In the genomic region with DNA sequence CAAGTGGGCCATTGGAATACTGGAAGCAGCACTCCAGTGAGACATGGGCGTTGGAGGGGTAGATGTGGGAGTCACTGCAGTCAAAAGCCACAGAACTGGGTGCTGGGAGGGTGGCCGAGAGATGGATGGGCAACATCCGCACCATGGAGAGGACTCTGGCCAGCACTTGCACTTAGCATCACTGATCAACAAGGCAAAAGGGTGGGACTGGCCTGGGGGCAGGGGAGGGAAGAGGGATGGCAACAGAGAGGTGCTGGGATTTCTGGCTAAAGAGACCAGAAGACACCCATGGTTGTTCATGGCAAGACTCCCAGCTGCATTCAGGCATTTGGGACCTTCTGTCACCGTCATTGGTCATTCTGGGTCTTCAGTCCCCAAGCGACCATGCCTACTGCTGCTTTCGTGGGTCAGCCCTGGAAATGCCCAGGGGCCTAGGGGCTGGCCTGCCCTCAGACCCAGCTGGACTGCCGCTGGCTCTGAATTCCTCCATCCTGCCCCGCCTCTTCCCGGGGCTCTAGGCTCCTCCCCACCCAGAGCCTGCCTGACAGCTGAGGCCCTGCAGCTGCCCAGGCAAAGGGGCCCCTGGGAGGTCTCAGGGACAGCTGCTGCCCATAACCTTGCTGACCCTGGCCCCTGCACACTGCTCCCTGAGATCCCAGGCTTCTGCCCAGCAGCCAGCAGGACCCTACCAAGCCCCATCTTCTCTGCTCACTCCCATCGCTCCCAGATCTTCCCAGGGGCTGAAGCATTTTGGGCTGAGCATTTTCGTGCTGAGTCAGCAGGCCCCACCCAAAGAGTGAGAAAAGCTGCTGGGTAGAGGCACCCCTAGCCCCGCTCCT, we compare ENCODE assay signal across 12 cellular contexts. TPM values are rescaled to one million over a fixed set of nuclear protein-coding genes. Genes with fewer than 3 reads are reported as not detected.
DNase-seq lines count a peak whose midpoint lies in the region; ATAC-seq and TF ChIP-seq lines count a peak whose summit lies in the region.
"Had no signal": no experiment of that assay in that cellular context is flagged by ENCODE, and none has a peak within 500 bp of the region (broad histone marks: within the 10 kb centered on the region; RNA-seq: fewer than 3 reads in every experiment).

No MANE protein-coding gene starts in this region.

- no peak overlapping the region for H3K4me2 ChIP-seq in HCT116 (ENCODE audit: low read length)

- H3K9me3 ChIP-seq in HCT116 (ENCODE audit: control insufficient read depth in 1 of 2, insufficient read depth in 1 of 2, low read depth in 1 of 2, low read length in 2 of 2) (no peaks in the 10 kb centered on the region), iPS-20b (ENCODE audit: insufficient read depth, low read depth, low read length) (no peaks in the 10 kb centered on the region), sigmoid colon (no peaks in the 10 kb centered on the region)

- BruUV-seq in HCT116 (replicated peaks; lab: Mats Ljungman, UMichigan): no TSS peak

- H3K4me3 ChIP-seq in HCT116 (replicated peaks in 1 of 2; ENCODE audit: low read depth in 1 of 2, low read length in 2 of 2) (no peak overlapping the region), cardiac fibroblast (replicated peaks in 1 of 2; ENCODE audit: low read depth in 2 of 2, low read length in 2 of 2) (no peak overlapping the region), iPS-20b (ENCODE audit: low read length) (no peak overlapping the region), sigmoid colon (no peak overlapping the region)

- intact Hi-C loops in HCT116 (cut with micrococcal nuclease) (no loop called here), sigmoid colon (cut with DNase I) (no loop called here)
- intact Hi-C loops in activated T-helper 2 cell treated with anti-CD3 and anti-CD28 coated beads, Interferon-gamma antibody, Interleukin-2, Interleukin-4, amounts not matched to agents 10 μg/mL and 5 μg/mL and 100 μg/mL, durations not matched to agents 14 hours and 24 hours and 36 hours (cut with micrococcal nuclease): no loop called here

- RAD21 ChIA-PET in HCT116 (lab: Charles Lee; ENCODE audit: low non-redundant PET in 1 of 2, low total read pairs in 2 of 2, uncharacterized antibody in 2 of 2, unreplicated experiment in 2 of 2): no interaction called here

- no peak for TF ChIP-seq CTCF in HCT116 (IDR thresholded peaks at IDR 0.05 in 2 of 3, conservative IDR thresholded peaks at IDR 0.05 in 1 of 3; ENCODE audit: borderline replicate concordance in 1 of 3, insufficient read depth in 1 of 3, low read depth in 2 of 3, low read length in 2 of 3)
- no peak for TF ChIP-seq CTCF in cardiac fibroblast (IDR thresholded peaks at IDR 0.05; ENCODE audit: low read depth, low read length)
- TF ChIP-seq CTCF in sigmoid colon (IDR thresholded peaks at IDR 0.05): no peak

- H3K27me3 Mint-ChIP-seq in activated T-helper 2 cell treated with anti-CD3 and anti-CD28 coated beads, Interferon-gamma antibody, Interleukin-2, Interleukin-4, amounts not matched to agents 10 μg/mL and 5 μg/mL and 100 μg/mL, durations not matched to agents 14 hours and 24 hours and 36 hours (ENCODE audit: low read depth): no peaks in the 10 kb centered on the region

- H3K4me1 ChIP-seq in HCT116 (ENCODE audit: control insufficient read depth in 1 of 2, insufficient read depth in 2 of 2, low read length in 2 of 2) (peaks cover 0 to 5% of the 10 kb centered on the region in 2 experiments; a peak in 1 of 4 replicates), iPS-20b (ENCODE audit: insufficient read depth, low read length) (peaks cover 16% of the 10 kb centered on the region; the same call in 1 of the 2 replicates), sigmoid colon (peaks cover 0 to 86% (median 85%) of the 10 kb centered on the region in 4 donors)

- TF ChIP-seq RAD21 in HCT116 (IDR thresholded peaks at IDR 0.05; ENCODE audit: low read depth): no peak

- ATAC-seq in HCT116 (peak; percentile 56), HG03469 (IDR thresholded peaks at IDR 0.05; ENCODE audit: unreplicated experiment) (no peak), GM21825 (IDR thresholded peaks at IDR 0.05; ENCODE audit: unreplicated experiment) (no peak)

- no peaks in the 10 kb centered on the region for H3K9me2 ChIP-seq in HCT116 (ENCODE audit: insufficient read depth)

- no peaks in the 10 kb centered on the region for H4K20me1 ChIP-seq in HCT116 (ENCODE audit: insufficient read depth)

- H3K27me3 ChIP-seq in HCT116 (ENCODE audit: insufficient read depth, low read length) (no peaks in the 10 kb centered on the region), iPS-20b (ENCODE audit: insufficient read depth, low read length) (no peaks in the 10 kb centered on the region), sigmoid colon (no peaks in the 10 kb centered on the region)

- no peaks in the 10 kb centered on the region for H3K4me1 Mint-ChIP-seq in activated T-helper 2 cell treated with anti-CD3 and anti-CD28 coated beads, Interferon-gamma antibody, Interleukin-2, Interleukin-4, amounts not matched to agents 10 μg/mL and 5 μg/mL and 100 μg/mL, durations not matched to agents 14 hours and 24 hours and 36 hours (ENCODE audit: low read depth)

- H3K27ac ChIP-seq in HCT116 (ENCODE audit: low read depth, low read length): no peak overlapping the region
- H3K27ac ChIP-seq in iPS-20b (ENCODE audit: low read length): peak overlapping the region; percentile 1
- peak overlapping the region; percentile 39 to 94 (median 79) for H3K27ac ChIP-seq in sigmoid colon

- H2AFZ ChIP-seq in HCT116 (ENCODE audit: low read depth, low read length, poor library complexity, severe bottlenecking): no peak overlapping the region

- TF ChIP-seq EP300 in sigmoid colon (IDR thresholded peaks at IDR 0.05): no peak

- WGBS in sigmoid colon, 2 donors: 64 to 70% methylated on average over 12 of the region's 12 CpGs

- POLR2A ChIA-PET in HCT116 (lab: Charles Lee): no interaction called here

- DNase-seq in HCT116 (ENCODE audit: low read depth, low spot score) (no peak), cardiac fibroblast (ENCODE audit: low read depth in 2 of 2) (peak; percentile 53 to 84), sigmoid colon (peak; percentile 81), NCI-H2196 treated with DMSO at 0.1 percent for 48 hours (lab: John Stamatoyannopoulos, UW; ENCODE audit: unreplicated experiment) (no peak)
- no peak for DNase-seq in activated T-helper 2 cell treated with anti-CD3 and anti-CD28 coated beads, Interferon-gamma antibody, Interleukin-2, Interleukin-4, amounts not matched to agents 10 μg/mL and 5 μg/mL and 100 μg/mL, durations not matched to agents 14 hours and 24 hours and 36 hours (ENCODE audit: low spot score)
- DNase-seq: activated gamma-delta T cell treated with Interleukin-2 at 50 U/mL for 16 hours; NCI-H2029 treated with DMSO at 0.1 percent for 48 hours; stimulated activated CD8-positive, alpha-beta memory T cell treated with anti-CD3 and anti-CD28 coated beads, Interleukin-4, amount 100 ng/mL, for 48 hours; T1000 had no signal

- H3K27ac Mint-ChIP-seq in activated T-helper 2 cell treated with anti-CD3 and anti-CD28 coated beads, Interferon-gamma antibody, Interleukin-2, Interleukin-4, amounts not matched to agents 10 μg/mL and 5 μg/mL and 100 μg/mL, durations not matched to agents 14 hours and 24 hours and 36 hours: no peak overlapping the region

- CTCF ChIA-PET in HCT116 (lab: Charles Lee): no interaction called here

- no peak overlapping the region for H3K4me3 Mint-ChIP-seq in activated T-helper 2 cell treated with anti-CD3 and anti-CD28 coated beads, Interferon-gamma antibody, Interleukin-2, Interleukin-4, amounts not matched to agents 10 μg/mL and 5 μg/mL and 100 μg/mL, durations not matched to agents 14 hours and 24 hours and 36 hours (ENCODE audit: low read depth)

- H3K36me3 ChIP-seq in HCT116 (ENCODE audit: control insufficient read depth in 1 of 2, insufficient read depth in 2 of 2, low read length in 2 of 2) (peaks cover 0 to 2% of the 10 kb centered on the region in 2 experiments; a peak in 2 of 4 replicates), iPS-20b (ENCODE audit: insufficient read depth, low read depth, low read length) (peaks cover 28% of the 10 kb centered on the region), sigmoid colon (no peaks in the 10 kb centered on the region)

- H3K36me3 Mint-ChIP-seq in activated T-helper 2 cell treated with anti-CD3 and anti-CD28 coated beads, Interferon-gamma antibody, Interleukin-2, Interleukin-4, amounts not matched to agents 10 μg/mL and 5 μg/mL and 100 μg/mL, durations not matched to agents 14 hours and 24 hours and 36 hours (ENCODE audit: low read depth): peaks cover 25% of the 10 kb centered on the region

- no peaks in the 10 kb centered on the region for H3K79me2 ChIP-seq in HCT116 (ENCODE audit: insufficient read depth, low read length)

- TF ChIP-seq POLR2A in HCT116 (IDR thresholded peaks at IDR 0.05; ENCODE audit: borderline replicate concordance, extremely low read depth, insufficient read depth, insufficient read length) (no peak), sigmoid colon (IDR thresholded peaks at IDR 0.05) (no peak)

- H3K9me3 Mint-ChIP-seq in activated T-helper 2 cell treated with anti-CD3 and anti-CD28 coated beads, Interferon-gamma antibody, Interleukin-2, Interleukin-4, amounts not matched to agents 10 μg/mL and 5 μg/mL and 100 μg/mL, durations not matched to agents 14 hours and 24 hours and 36 hours: no peaks in the 10 kb centered on the region

- H3K9ac ChIP-seq in HCT116 (ENCODE audit: low read length) (no peak overlapping the region), iPS-20b (ENCODE audit: low read depth, low read length) (peak overlapping the region; percentile 53; the same call in 1 of the 2 replicates)

RNA-seq across cellular contexts. Expression of gene CDC42EP2, which starts 13.0 kb away (rescaled TPM):
- 15.4 TPM for total RNA-seq in HCT116 (2021; ENCODE audit: unreplicated experiment)
- polyA plus RNA-seq in HCT116 (2012): 17.2 and 20.4 TPM in 2 replicates
- total RNA-seq in sigmoid colon: 10 to 100 TPM; 11.0 to 29.1 (median 16.5) TPM
- polyA plus RNA-seq in sigmoid colon: 10 to 100 TPM in 2 of 3 donors, 1 to 10 TPM in 1; 8.8 to 15.0 (median 11.4) TPM
- total RNA-seq in activated T-helper 2 cell treated with anti-CD3 and anti-CD28 coated beads, Interferon-gamma antibody, Interleukin-2, Interleukin-4, amounts not matched to agents 10 μg/mL and 5 μg/mL and 100 μg/mL, durations not matched to agents 14 hours and 24 hours and 36 hours: 3.4 and 5.1 TPM in 2 replicates

RNA-seq across cellular contexts. Expression of gene DPF2, which starts 31.9 kb away (rescaled TPM):
- total RNA-seq in HCT116 (2021; ENCODE audit: unreplicated experiment) (72.0 TPM), sigmoid colon (10 to 100 TPM; 28.5 to 51.2 (median 40.5) TPM)
- 57.3 and 62.2 TPM in 2 replicates for polyA plus RNA-seq in HCT116 (2012)
- 10 to 100 TPM; 13.8 to 25.4 (median 14.1) TPM for polyA plus RNA-seq in sigmoid colon
- total RNA-seq in activated T-helper 2 cell treated with anti-CD3 and anti-CD28 coated beads, Interferon-gamma antibody, Interleukin-2, Interleukin-4, amounts not matched to agents 10 μg/mL and 5 μg/mL and 100 μg/mL, durations not matched to agents 14 hours and 24 hours and 36 hours: 77.0 and 78.1 TPM in 2 replicates

RNA-seq across cellular contexts. Expression of gene POLA2, which starts 39.9 kb away (rescaled TPM):
- 20.0 TPM for total RNA-seq in HCT116 (2021; ENCODE audit: unreplicated experiment)
- 14.1 and 17.3 TPM in 2 replicates for polyA plus RNA-seq in HCT116 (2012)
- total RNA-seq in sigmoid colon: 1 to 10 TPM; 3.6 to 8.8 (median 4.8) TPM
- 10 to 100 TPM in 1 of 3 donors, 1 to 10 TPM in 2; 4.6 to 13.4 (median 5.4) TPM for polyA plus RNA-seq in sigmoid colon
- total RNA-seq in activated T-helper 2 cell treated with anti-CD3 and anti-CD28 coated beads, Interferon-gamma antibody, Interleukin-2, Interleukin-4, amounts not matched to agents 10 μg/mL and 5 μg/mL and 100 μg/mL, durations not matched to agents 14 hours and 24 hours and 36 hours: 74.5 and 74.6 TPM in 2 replicates

RNA-seq across cellular contexts. Expression of gene TIGD3, which starts 52.8 kb away (rescaled TPM):
- total RNA-seq in HCT116 (2021; ENCODE audit: unreplicated experiment) (2.4 TPM), sigmoid colon (under 1 TPM in 3 of 4 donors, not detected in 1; 0.14 to 0.36 (median 0.33) TPM)
- 1.5 and 1.6 TPM in 2 replicates for polyA plus RNA-seq in HCT116 (2012)
- polyA plus RNA-seq in sigmoid colon: under 1 TPM in 2 of 3 donors, not detected in 1; 0.69 to 0.96 TPM
- total RNA-seq in activated T-helper 2 cell treated with anti-CD3 and anti-CD28 coated beads, Interferon-gamma antibody, Interleukin-2, Interleukin-4, amounts not matched to agents 10 μg/mL and 5 μg/mL and 100 μg/mL, durations not matched to agents 14 hours and 24 hours and 36 hours: 1.3 and 1.6 TPM in 2 replicates

Comparison
In these comparisons a context has a peak if more than half of its experiments do, and no peak if none do; other contexts are left out.
1. DNase-seq: peak in cardiac fibroblast (2 of 2) and sigmoid colon (single experiment); none in HCT116 (single experiment), NCI-H2196 treated with DMSO at 0.1 percent for 48 hours (single experiment) and activated T-helper 2 cell treated with anti-CD3 and anti-CD28 coated beads, Interferon-gamma antibody, Interleukin-2, Interleukin-4, amounts not matched to agents 10 μg/mL and 5 μg/mL and 100 μg/mL, durations not matched to agents 14 hours and 24 hours and 36 hours (single experiment).